In genomic region chr6:147530132-147531060, GRCh38 we compare ENCODE assay signal across 12 cellular contexts. TPM values are rescaled to one million over a fixed set of nuclear protein-coding genes. Genes with fewer than 3 reads are reported as not detected.
DNase-seq lines count a peak whose midpoint lies in the region; ATAC-seq, FAIRE-seq and TF ChIP-seq lines count a peak whose summit lies in the region.
"Had no signal": no experiment of that assay in that cellular context is flagged by ENCODE, and none has a peak within 500 bp of the region (broad histone marks: within the 10 kb centered on the region; RNA-seq: fewer than 3 reads in every experiment).

No MANE protein-coding gene starts in this region.

- H3K4me1 Mint-ChIP-seq in activated naive CD8-positive, alpha-beta T cell treated with anti-CD3 and anti-CD28 coated beads, Interleukin-2, amount 50 U/mL, for 24 hours, result peaks cover 8% of the 10 kb centered on the region
- H3K4me1 Mint-ChIP-seq in activated T-cell treated with anti-CD3 and anti-CD28 coated beads, Interleukin-2, amount 50 U/mL, for 4 hours (ENCODE audit: low read depth), result peaks cover 2% of the 10 kb centered on the region
- H3K4me1 Mint-ChIP-seq: memory B cell had no signal

- no peaks in the 10 kb centered on the region for H3K9me3 Mint-ChIP-seq in activated naive CD8-positive, alpha-beta T cell treated with anti-CD3 and anti-CD28 coated beads, Interleukin-2, amount 50 U/mL, for 24 hours
- no peaks in the 10 kb centered on the region for H3K9me3 Mint-ChIP-seq in activated T-cell treated with anti-CD3 and anti-CD28 coated beads, Interleukin-2, amount 50 U/mL, for 4 hours
- H3K9me3 Mint-ChIP-seq: memory B cell had no signal

- H3K4ac ChIP-seq in H1 (replicated peaks; ENCODE audit: insufficient read length, low read depth, low read length), result no peak overlapping the region

- H3K27ac ChIP-seq in H1 (ENCODE audit: low read depth, low read length), result no peak overlapping the region
- H3K27ac ChIP-seq: thoracic aorta had no signal

- TF ChIP-seq RAD21 in H1 (IDR thresholded peaks at IDR 0.05 in 1 of 2, conservative IDR thresholded peaks at IDR 0.05 in 1 of 2; ENCODE audit: low read depth in 2 of 2, low read length in 2 of 2), result no peak

- peak overlapping the region; percentile 89; the same call in 1 of the 2 replicates for H2AFZ ChIP-seq in H1 (ENCODE audit: low read length)

- TF ChIP-seq CTCF in H1 (IDR thresholded peaks at IDR 0.05; ENCODE audit: control extremely low read depth in 1 of 3, insufficient read depth in 1 of 3, low read depth in 1 of 3, low read length in 3 of 3), result no peak

- H2BK15ac ChIP-seq in H1 (ENCODE audit: low read length), result no peak overlapping the region

- no peak overlapping the region for H4K8ac ChIP-seq in H1 (ENCODE audit: extremely low read depth, insufficient read depth, low read length)

- H2BK12ac ChIP-seq in H1 (ENCODE audit: low read depth, low read length), result no peak overlapping the region

- DNase-seq in GF-D8 (lab: John Stamatoyannopoulos, UW) (peak; percentile 65), H1 (ENCODE audit: low read depth in 1 of 2, low spot score in 2 of 2) (no peak), NCI-H345 (lab: John Stamatoyannopoulos, UW) (no peak), NCI-H1930 (lab: John Stamatoyannopoulos, UW) (no peak)
- DNase-seq in Jurkat, Clone E6-1 (ENCODE audit: low read depth, low spot score), result peak; percentile 91
- DNase-seq in activated naive CD8-positive, alpha-beta T cell treated with anti-CD3 and anti-CD28 coated beads, Interleukin-2, amount 50 U/mL, for 24 hours, result no peak
- DNase-seq in activated T-cell treated with anti-CD3 and anti-CD28 coated beads, Interleukin-2, amount 50 U/mL, for 4 hours, result no peak
- DNase-seq: activated naive CD4-positive, alpha-beta T cell treated with Interleukin-2 at 50 U/mL for 16 hours had no signal

- CTCF ChIA-PET in H1 (lab: Charles Lee; ENCODE audit: partially characterized antibody), result no interaction called here

- no peak overlapping the region for H3K4me2 ChIP-seq in H1 (ENCODE audit: insufficient read depth in 1 of 2, low read depth in 2 of 2, low read length in 2 of 2)

- no peaks in the 10 kb centered on the region for H3K36me3 Mint-ChIP-seq in activated naive CD8-positive, alpha-beta T cell treated with anti-CD3 and anti-CD28 coated beads, Interleukin-2, amount 50 U/mL, for 24 hours (ENCODE audit: low read depth)
- H3K36me3 Mint-ChIP-seq in activated T-cell treated with anti-CD3 and anti-CD28 coated beads, Interleukin-2, amount 50 U/mL, for 4 hours (ENCODE audit: insufficient read depth), result no peaks in the 10 kb centered on the region
- H3K36me3 Mint-ChIP-seq: memory B cell had no signal

- no peak overlapping the region for H3K4me3 Mint-ChIP-seq in activated naive CD8-positive, alpha-beta T cell treated with anti-CD3 and anti-CD28 coated beads, Interleukin-2, amount 50 U/mL, for 24 hours
- no peak overlapping the region for H3K4me3 Mint-ChIP-seq in activated T-cell treated with anti-CD3 and anti-CD28 coated beads, Interleukin-2, amount 50 U/mL, for 4 hours
- H3K4me3 Mint-ChIP-seq: memory B cell had no signal

- no peaks in the 10 kb centered on the region for H3K36me3 ChIP-seq in H1 (ENCODE audit: control insufficient read depth in 2 of 4, insufficient read depth in 4 of 4, low read length in 3 of 4)
- H3K36me3 ChIP-seq: thoracic aorta had no signal

- H3K14ac ChIP-seq in H1 (ENCODE audit: insufficient read length), result no peak overlapping the region

- ATAC-seq in GM19467 (IDR thresholded peaks at IDR 0.05; ENCODE audit: unreplicated experiment), result peak; percentile 65
- ATAC-seq in activated naive CD8-positive, alpha-beta T cell treated with anti-CD3 and anti-CD28 coated beads, Interleukin-2, amount 50 U/mL, for 24 hours, result no peak
- no peak for ATAC-seq in activated T-cell treated with anti-CD3 and anti-CD28 coated beads, Interleukin-2, amount 50 U/mL, for 4 hours

- no peaks in the 10 kb centered on the region for H3K9me3 ChIP-seq in H1 (ENCODE audit: insufficient read depth in 2 of 2, low read depth in 1 of 2, low read length in 1 of 2)
- H3K9me3 ChIP-seq: thoracic aorta had no signal

- no peak overlapping the region for H4K5ac ChIP-seq in H1 (ENCODE audit: insufficient read length, low read depth, low read length)

- H3K23ac ChIP-seq in H1 (ENCODE audit: insufficient read length), result no peak overlapping the region

- no peak overlapping the region for H2AK5ac ChIP-seq in H1 (ENCODE audit: low read depth, low read length)

- H3K79me1 ChIP-seq in H1 (ENCODE audit: low read depth, low read length), result no peaks in the 10 kb centered on the region

- no peak overlapping the region for H3K4me3 ChIP-seq in Jurkat, Clone E6-1 (ENCODE audit: low read length)
- no peak overlapping the region for H3K4me3 ChIP-seq in H1 (ENCODE audit: extremely low read depth in 1 of 4, insufficient read depth in 2 of 4, low read depth in 3 of 4, low read length in 4 of 4)
- H3K4me3 ChIP-seq: thoracic aorta had no signal

- 79% methylated on average over 12 of the region's 13 CpGs; no CpG with 5 or more reads in 1 of the 2 experiments for WGBS in H1 (ENCODE audit: extremely low coverage in 1 of 2, insufficient coverage in 1 of 2, insufficient read length in 1 of 2, insufficient replicate concordance in 2 of 2, low coverage in 1 of 2, low lambda C conversion rate in 2 of 2, missing lambda C conversion rate in 1 of 2), 2 experiments

- POLR2A ChIA-PET in H1 (lab: Charles Lee; ENCODE audit: partially characterized antibody), result interaction anchor here (0.6 kb wide), 1 partner anchor 297 kb away, joined by 3 read pairs; no protein-coding TSS in a partner anchor

- TF ChIP-seq POLR2A in H1 (IDR thresholded peaks at IDR 0.05; ENCODE audit: control extremely low read depth in 1 of 2, low read depth in 2 of 2, low read length in 2 of 2), result no peak

- H4K91ac ChIP-seq in H1 (replicated peaks; ENCODE audit: insufficient read length, low read length), result no peak overlapping the region

- TF ChIP-seq EP300 in H1 (IDR thresholded peaks at IDR 0.05; ENCODE audit: borderline replicate concordance in 1 of 2, low read depth in 2 of 2, low read length in 2 of 2), result no peak

- no peaks in the 10 kb centered on the region for H4K20me1 ChIP-seq in H1 (replicated peaks in 1 of 2; ENCODE audit: control insufficient read depth in 1 of 2, insufficient read depth in 2 of 2, low read length in 2 of 2)

- H3K18ac ChIP-seq in H1 (ENCODE audit: extremely low read depth, low read length), result no peak overlapping the region

- H3K27me3 Mint-ChIP-seq in activated naive CD8-positive, alpha-beta T cell treated with anti-CD3 and anti-CD28 coated beads, Interleukin-2, amount 50 U/mL, for 24 hours, result peaks cover 24% of the 10 kb centered on the region
- peaks cover 11% of the 10 kb centered on the region for H3K27me3 Mint-ChIP-seq in activated T-cell treated with anti-CD3 and anti-CD28 coated beads, Interleukin-2, amount 50 U/mL, for 4 hours (ENCODE audit: low read depth)

- H3K79me2 ChIP-seq in H1 (ENCODE audit: control insufficient read depth in 1 of 2, insufficient read depth in 2 of 2, low read length in 2 of 2), result no peaks in the 10 kb centered on the region

- H2BK20ac ChIP-seq in H1 (ENCODE audit: low read length), result no peak overlapping the region

- H2BK5ac ChIP-seq in H1 (ENCODE audit: low read depth, low read length), result no peak overlapping the region

- no peak overlapping the region for H3K56ac ChIP-seq in H1 (replicated peaks; ENCODE audit: insufficient read length, low read depth, low read length)

- H3K27ac Mint-ChIP-seq in activated naive CD8-positive, alpha-beta T cell treated with anti-CD3 and anti-CD28 coated beads, Interleukin-2, amount 50 U/mL, for 24 hours, result no peak overlapping the region
- H3K27ac Mint-ChIP-seq: memory B cell had no signal

- no peaks in the 10 kb centered on the region for H3K27me3 ChIP-seq in H1 (replicated peaks in 1 of 4; ENCODE audit: control insufficient read depth in 3 of 4, extremely low read depth in 1 of 4, insufficient read depth in 3 of 4, low read length in 3 of 4)

- H3K23me2 ChIP-seq in H1 (ENCODE audit: low read depth, low read length), result no peaks in the 10 kb centered on the region

- H3K4me1 ChIP-seq in H1 (replicated peaks in 1 of 4; ENCODE audit: control insufficient read depth in 3 of 4, insufficient read depth in 4 of 4, low read length in 3 of 4), result peaks cover 0 to 5% (median 0%) of the 10 kb centered on the region in 4 experiments; a peak in 1 of 7 replicates

- no peak overlapping the region for H3K9ac ChIP-seq in H1 (replicated peaks in 1 of 4; ENCODE audit: extremely low read depth in 1 of 4, low read depth in 3 of 4, low read length in 3 of 4)

- H2BK120ac ChIP-seq in H1 (replicated peaks; ENCODE audit: low read depth, low read length), result no peak overlapping the region

- FAIRE-seq in H1 (lab: Jason Lieb, UNC), result no peak

TF ChIP-seq in H1, 55 proteins besides CTCF, POLR2A, EP300 and RAD21:
- peak; percentile 10; the same call in 1 of the 2 replicates for TF ChIP-seq CEBPB (IDR thresholded peaks at IDR 0.05; ENCODE audit: low read depth, low read length)
- TF ChIP-seq SRF (IDR thresholded peaks at IDR 0.05; ENCODE audit: low read depth, low read length), result no peak

RNA-seq across cellular contexts. Expression of gene SAMD5, which starts 21.9 kb away (rescaled TPM):
- not detected for polyA plus RNA-seq in Jurkat, Clone E6-1 (2012; ENCODE audit: insufficient read depth, insufficient read length)
- 0.04 and 0.08 TPM in 2 replicates for total RNA-seq in H1 (2021; fragmentation: NEBNext Ultra II Directional; extraction: Animal tissue kit (Norgen Biotek cat#: 25700))
- polyA plus RNA-seq in H1 (2011; rRNA removed), result 0.02 TPM in 1 of 2 replicates, not detected in the other
- 0.01 TPM for polyA plus RNA-seq in H1 (2011; cell fraction: cytosol; rRNA removed)
- not detected for polyA plus RNA-seq in H1 (2011; cell fraction: nucleus; rRNA removed)
- 0.07 TPM in 1 of 4 replicates, not detected in the others for polyA plus RNA-seq in H1 (2012, experiment 1 of 2)
- not detected for polyA plus RNA-seq in H1 (2012, experiment 2 of 2)
- 0.02 TPM for polyA plus RNA-seq in H1 (2013, experiment 1 of 2)
- 0.02 TPM for polyA plus RNA-seq in H1 (2013, experiment 2 of 2)
- not detected in 2 replicates for polyA minus RNA-seq in H1 (2011; rRNA and poly(A)+ RNA removed)
- polyA minus RNA-seq in H1 (2011; cell fraction: cytosol; rRNA and poly(A)+ RNA removed), result not detected
- polyA minus RNA-seq in H1 (2011; cell fraction: nucleus; rRNA and poly(A)+ RNA removed), result 1.8 TPM
- not detected for total RNA-seq in activated T-cell treated with anti-CD3 and anti-CD28 coated beads, Interleukin-2, amount 50 U/mL, for 4 hours
- total RNA-seq: T-helper 2 cell treated with Interferon-gamma antibody and Interleukin-4, amounts not matched to agents 100 ng/mL and 5 ng/mL, for 36 hours had no signal

Comparison
In these comparisons a context has a peak if more than half of its experiments do, and no peak if none do; other contexts are left out.
1. DNase-seq: peak in GF-D8 (single experiment) and Jurkat, Clone E6-1 (single experiment); none in H1 (0 of 2), NCI-H345 (single experiment), activated naive CD8-positive, alpha-beta T cell treated with anti-CD3 and anti-CD28 coated beads, Interleukin-2, amount 50 U/mL, for 24 hours (single experiment), NCI-H1930 (0 of 2) and activated T-cell treated with anti-CD3 and anti-CD28 coated beads, Interleukin-2, amount 50 U/mL, for 4 hours (single experiment).